ENCODE assay signal across 10 cellular contexts in the genomic region with DNA sequence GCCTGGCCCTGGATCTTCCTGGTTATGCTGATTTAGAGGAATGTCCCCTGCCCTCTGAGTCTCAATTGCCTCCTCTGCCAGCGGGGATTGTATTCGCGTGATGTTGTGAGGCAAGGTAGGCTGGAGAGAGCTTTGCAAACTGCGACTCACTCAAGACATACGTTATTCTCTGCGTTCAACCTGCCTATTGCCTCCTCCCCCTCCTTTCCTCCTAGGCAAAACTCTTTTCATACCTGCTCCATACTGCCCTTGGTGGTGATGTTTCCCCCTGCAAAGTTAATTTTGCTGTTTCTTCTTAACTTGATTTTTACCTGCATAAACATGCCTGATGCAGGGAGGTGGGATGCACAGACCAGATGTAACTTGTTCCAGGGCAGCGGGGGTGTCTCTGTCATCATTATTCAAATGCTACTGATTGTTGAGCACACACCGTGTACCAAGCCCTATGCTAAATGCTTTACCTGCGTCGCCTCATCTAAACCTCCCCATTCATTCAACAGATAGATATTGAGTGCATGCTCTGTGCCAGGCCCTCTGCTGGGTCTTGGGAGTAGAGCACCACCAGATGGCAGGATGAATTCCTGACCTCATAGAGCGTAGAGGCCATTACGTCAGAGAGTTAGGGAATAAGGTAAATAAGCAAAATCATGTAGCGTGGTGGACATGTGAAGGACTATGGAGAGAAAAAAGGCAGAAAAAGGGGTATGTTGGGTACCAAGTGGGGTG. TPM values are rescaled to one million over a fixed set of nuclear protein-coding genes. Genes with fewer than 3 reads are reported as not detected.
DNase-seq lines count a peak whose midpoint lies in the region; ATAC-seq and TF ChIP-seq lines count a peak whose summit lies in the region.
"Had no signal": no experiment of that assay in that cellular context is flagged by ENCODE, and none has a peak within 500 bp of the region (broad histone marks: within the 10 kb centered on the region; RNA-seq: fewer than 3 reads in every experiment).

No MANE protein-coding gene starts in this region.

- ATAC-seq in natural killer cell treated with Interleukin-12 subunit alpha and Interleukin-12 subunit beta and Interleukin-15 and Interleukin-18, amount 100 ng/mL, for 72 hours = no peak
- ATAC-seq in HG02610 (IDR thresholded peaks at IDR 0.05; ENCODE audit: unreplicated experiment) = no peak
- no peak for ATAC-seq in lower lobe of right lung

- H3K27me3 Mint-ChIP-seq in activated CD4-positive, alpha-beta T cell treated with anti-CD3 and anti-CD28 coated beads, Interleukin-2, amount 10 ng/mL, durations not matched to agents 7 days and 5 days = no peaks in the 10 kb centered on the region
- H3K27me3 Mint-ChIP-seq in natural killer cell treated with Interleukin-12 subunit alpha and Interleukin-12 subunit beta and Interleukin-15 and Interleukin-18, amount 100 ng/mL, for 72 hours = no peaks in the 10 kb centered on the region
- H3K27me3 Mint-ChIP-seq: activated naive CD8-positive, alpha-beta T cell treated with anti-CD3 and anti-CD28 coated beads for 36 hours had no signal

- H4K20me1 ChIP-seq in OCI-LY7 (ENCODE audit: insufficient read depth, low read length) = no peaks in the 10 kb centered on the region

- H3K4me3 Mint-ChIP-seq in activated CD4-positive, alpha-beta T cell treated with anti-CD3 and anti-CD28 coated beads, Interleukin-2, amount 10 ng/mL, durations not matched to agents 7 days and 5 days = no peak overlapping the region
- H3K4me3 Mint-ChIP-seq in natural killer cell treated with Interleukin-12 subunit alpha and Interleukin-12 subunit beta and Interleukin-15 and Interleukin-18, amount 100 ng/mL, for 72 hours = no peak overlapping the region
- H3K4me3 Mint-ChIP-seq: activated naive CD8-positive, alpha-beta T cell treated with anti-CD3 and anti-CD28 coated beads for 36 hours had no signal

- H3K79me2 ChIP-seq in OCI-LY7 (ENCODE audit: insufficient read depth, low read depth, low read length) = no peaks in the 10 kb centered on the region

- peaks cover 3% of the 10 kb centered on the region for H3K4me1 Mint-ChIP-seq in activated CD4-positive, alpha-beta T cell treated with anti-CD3 and anti-CD28 coated beads, Interleukin-2, amount 10 ng/mL, durations not matched to agents 7 days and 5 days
- H3K4me1 Mint-ChIP-seq in natural killer cell treated with Interleukin-12 subunit alpha and Interleukin-12 subunit beta and Interleukin-15 and Interleukin-18, amount 100 ng/mL, for 72 hours (ENCODE audit: low read depth in 2 of 2) = peaks cover 16 to 23% of the 10 kb centered on the region in 2 donors
- H3K4me1 Mint-ChIP-seq: activated naive CD8-positive, alpha-beta T cell treated with anti-CD3 and anti-CD28 coated beads for 36 hours had no signal

- H3K4me1 ChIP-seq in OCI-LY7 (ENCODE audit: insufficient read depth, low read length, poor library complexity, severe bottlenecking) = no peaks in the 10 kb centered on the region
- no peaks in the 10 kb centered on the region for H3K4me1 ChIP-seq in transverse colon
- H3K4me1 ChIP-seq in lower lobe of right lung = no peaks in the 10 kb centered on the region
- H3K4me1 ChIP-seq: SJSA1 had no signal

- DNase-seq in activated CD4-positive, alpha-beta T cell treated with anti-CD3 and anti-CD28 coated beads, Interleukin-2, amount 10 ng/mL, durations not matched to agents 7 days and 5 days = peak; percentile 11
- DNase-seq in activated CD4-positive, alpha-beta T cell treated with anti-CD3 and anti-CD28 coated beads for 1 hour = no peak
- DNase-seq in OCI-LY7 (ENCODE audit: low spot score) (peak; percentile 25), fibroblast of the aortic adventitia (ENCODE audit: low read depth) (no peak), transverse colon (no peak), lower lobe of right lung (no peak)
- no peak for DNase-seq in natural killer cell treated with Interleukin-12 subunit alpha and Interleukin-12 subunit beta and Interleukin-15 and Interleukin-18, amount 100 ng/mL, for 72 hours (ENCODE audit: low spot score)
- DNase-seq: activated naive CD8-positive, alpha-beta T cell treated with anti-CD3 and anti-CD28 coated beads for 36 hours had no signal

- H3K36me3 ChIP-seq in OCI-LY7 (ENCODE audit: insufficient read depth, low read length) (no peaks in the 10 kb centered on the region), transverse colon (no peaks in the 10 kb centered on the region), lower lobe of right lung (no peaks in the 10 kb centered on the region)
- H3K36me3 ChIP-seq: SJSA1 had no signal

- WGBS in transverse colon (ENCODE audit: low coverage in 1 of 2), 2 donors = 38 to 69% methylated on average over 5 to 13 of the region's 13 CpGs

- H3K27ac Mint-ChIP-seq in activated CD4-positive, alpha-beta T cell treated with anti-CD3 and anti-CD28 coated beads, Interleukin-2, amount 10 ng/mL, durations not matched to agents 7 days and 5 days = no peak overlapping the region
- H3K27ac Mint-ChIP-seq in natural killer cell treated with Interleukin-12 subunit alpha and Interleukin-12 subunit beta and Interleukin-15 and Interleukin-18, amount 100 ng/mL, for 72 hours = no peak overlapping the region
- H3K27ac Mint-ChIP-seq: activated naive CD8-positive, alpha-beta T cell treated with anti-CD3 and anti-CD28 coated beads for 36 hours had no signal

- no peak overlapping the region for H3K27ac ChIP-seq in OCI-LY7 (ENCODE audit: low read depth, low read length, poor library complexity, severe bottlenecking)
- no peak overlapping the region for H3K27ac ChIP-seq in transverse colon
- H3K27ac ChIP-seq in lower lobe of right lung = no peak overlapping the region
- H3K27ac ChIP-seq: SJSA1 had no signal

- CTCF ChIA-PET in activated CD4-positive, alpha-beta T cell treated with anti-CD3 and anti-CD28 coated beads, Interleukin-2, amount 10 ng/mL, durations not matched to agents 7 days and 5 days (lab: Charles Lee) = no interaction called here
- CTCF ChIA-PET in OCI-LY7 (lab: Charles Lee; ENCODE audit: unreplicated experiment) = no interaction called here

- TF ChIP-seq CTCF in OCI-LY7 (conservative IDR thresholded peaks at IDR 0.05; ENCODE audit: low read length) = peak; percentile 58
- peak; percentile 23 for TF ChIP-seq CTCF in fibroblast of the aortic adventitia (IDR thresholded peaks at IDR 0.05; ENCODE audit: insufficient read depth, low read length)
- TF ChIP-seq CTCF in transverse colon (IDR thresholded peaks at IDR 0.05) = peak in 4 of 5 experiments; percentile 12 to 53 (median 36)
- TF ChIP-seq CTCF in lower lobe of right lung (IDR thresholded peaks at IDR 0.05) = no peak

- no peaks in the 10 kb centered on the region for H3K36me3 Mint-ChIP-seq in activated CD4-positive, alpha-beta T cell treated with anti-CD3 and anti-CD28 coated beads, Interleukin-2, amount 10 ng/mL, durations not matched to agents 7 days and 5 days (ENCODE audit: low read depth)
- H3K36me3 Mint-ChIP-seq in natural killer cell treated with Interleukin-12 subunit alpha and Interleukin-12 subunit beta and Interleukin-15 and Interleukin-18, amount 100 ng/mL, for 72 hours = no peaks in the 10 kb centered on the region
- H3K36me3 Mint-ChIP-seq: activated naive CD8-positive, alpha-beta T cell treated with anti-CD3 and anti-CD28 coated beads for 36 hours had no signal

- TF ChIP-seq POLR2A in transverse colon (IDR thresholded peaks at IDR 0.05) = no peak

- POLR2A ChIA-PET in activated CD4-positive, alpha-beta T cell treated with anti-CD3 and anti-CD28 coated beads, Interleukin-2, amount 10 ng/mL, durations not matched to agents 7 days and 5 days (lab: Charles Lee) = no interaction called here
- POLR2A ChIA-PET in OCI-LY7 (lab: Charles Lee) = no interaction called here

- no TSS peak for BruUV-seq in OCI-LY7 (replicated peaks; lab: Mats Ljungman, UMichigan)

- H3K9me2 ChIP-seq in OCI-LY7 (ENCODE audit: insufficient read depth, low read length) = no peaks in the 10 kb centered on the region

- H2AFZ ChIP-seq in OCI-LY7 (ENCODE audit: low read length) = no peak overlapping the region

- no peak for TF ChIP-seq EP300 in transverse colon (IDR thresholded peaks at IDR 0.05; ENCODE audit: low read depth)

- no peaks in the 10 kb centered on the region for H3K27me3 ChIP-seq in transverse colon
- H3K27me3 ChIP-seq in lower lobe of right lung (ENCODE audit: low read depth) = no peaks in the 10 kb centered on the region

- H3K9me3 ChIP-seq in OCI-LY7 (ENCODE audit: low read length) = no peaks in the 10 kb centered on the region
- H3K9me3 ChIP-seq in transverse colon = no peaks in the 10 kb centered on the region
- H3K9me3 ChIP-seq in lower lobe of right lung = no peaks in the 10 kb centered on the region
- H3K9me3 ChIP-seq: SJSA1 had no signal

- H3K4me2 ChIP-seq in OCI-LY7 (ENCODE audit: low read length) = no peak overlapping the region

- H3K9me3 Mint-ChIP-seq in activated CD4-positive, alpha-beta T cell treated with anti-CD3 and anti-CD28 coated beads, Interleukin-2, amount 10 ng/mL, durations not matched to agents 7 days and 5 days = no peaks in the 10 kb centered on the region
- H3K9me3 Mint-ChIP-seq in natural killer cell treated with Interleukin-12 subunit alpha and Interleukin-12 subunit beta and Interleukin-15 and Interleukin-18, amount 100 ng/mL, for 72 hours = no peaks in the 10 kb centered on the region
- H3K9me3 Mint-ChIP-seq: activated naive CD8-positive, alpha-beta T cell treated with anti-CD3 and anti-CD28 coated beads for 36 hours had no signal

- intact Hi-C loops in OCI-LY7 (cut with micrococcal nuclease; ENCODE audit: unreplicated experiment) = no loop called here
- intact Hi-C loops in transverse colon (cut with DNase I; ENCODE audit: low total_unique reads) = no loop called here
- intact Hi-C loops in lower lobe of right lung (cut with DNase I) = no loop called here

- H3K4me3 ChIP-seq in OCI-LY7 (ENCODE audit: low read depth, low read length, poor library complexity, severe bottlenecking) = no peak overlapping the region
- no peak overlapping the region for H3K4me3 ChIP-seq in fibroblast of the aortic adventitia (ENCODE audit: low read depth, low read length)
- no peak overlapping the region for H3K4me3 ChIP-seq in transverse colon
- H3K4me3 ChIP-seq in lower lobe of right lung = no peak overlapping the region
- H3K4me3 ChIP-seq: SJSA1 had no signal

- in situ Hi-C loops in transverse colon (cut with MboI; ENCODE audit: low pct_ligation_motif_present in 1 of 4, low pct_unique_long_range_greater_than_20kb in 1 of 4, low sequenced_read_pairs in 3 of 4) = no loop called here

RNA-seq across cellular contexts. Expression of a gene that starts 29.0 kb away (rescaled TPM):
- under 1 TPM; 0.12 to 0.15 TPM for total RNA-seq in activated CD4-positive, alpha-beta T cell treated with anti-CD3 and anti-CD28 coated beads, Interleukin-2, amount 10 ng/mL, durations not matched to agents 7 days and 5 days
- total RNA-seq in OCI-LY7 (2014; rRNA removed; shearing (Covaris generic)) = not detected in 2 replicates
- total RNA-seq in OCI-LY7 (2022) = not detected in 2 replicates
- total RNA-seq in fibroblast of the aortic adventitia (ENCODE audit: low replicate concordance) = not detected in 2 replicates
- 1 to 10 TPM; 2.5 to 6.2 (median 3.7) TPM for total RNA-seq in transverse colon
- total RNA-seq in natural killer cell treated with Interleukin-12 subunit alpha and Interleukin-12 subunit beta and Interleukin-15 and Interleukin-18, amount 100 ng/mL, for 72 hours = under 1 TPM; 0.17 to 0.75 TPM
- 2.9 TPM for total RNA-seq in lower lobe of right lung
- total RNA-seq: SJSA1 had no signal

Comparison
In these comparisons a context has a peak if more than half of its experiments do, and no peak if none do; other contexts are left out.
1. DNase-seq: peak in activated CD4-positive, alpha-beta T cell treated with anti-CD3 and anti-CD28 coated beads, Interleukin-2, amount 10 ng/mL, durations not matched to agents 7 days and 5 days (single experiment) and OCI-LY7 (single experiment); none in activated CD4-positive, alpha-beta T cell treated with anti-CD3 and anti-CD28 coated beads for 1 hour (single experiment), fibroblast of the aortic adventitia (single experiment), transverse colon (single experiment), natural killer cell treated with Interleukin-12 subunit alpha and Interleukin-12 subunit beta and Interleukin-15 and Interleukin-18, amount 100 ng/mL, for 72 hours (single experiment) and lower lobe of right lung (single experiment).